In genomic region chr11:71458146-71459070, GRCh38 we compare ENCODE assay signal across 13 cellular contexts.
"Had no signal": no experiment of that assay in that cellular context is flagged by ENCODE, and none has a peak within 500 bp of the region (broad histone marks: within the 10 kb centered on the region; RNA-seq: fewer than 3 reads in every experiment).

No MANE protein-coding gene starts in this region.

- H3K27ac ChIP-seq: breast epithelium, lower lobe of right lung, suprapubic skin had no signal

- H3K9me3 Mint-ChIP-seq: activated CD4-positive, alpha-beta T cell treated with anti-CD3 and anti-CD28 coated beads, Interleukin-2, amount 10 ng/mL, durations not matched to agents 24 days and 14 days; activated naive CD8-positive, alpha-beta T cell treated with anti-CD3 and anti-CD28 coated beads, Interleukin-2, amount 10 ng/mL, durations not matched to agents 7 days and 5 days; activated T-helper 1 cell treated with anti-CD3 and anti-CD28 coated beads, Interleukin-12 subunit alpha, Interleukin-12 subunit beta, Interleukin-2, Interleukin-4 antibody, amounts not matched to agents 30 ng/mL and 10 ng/mL and 1 ng/mL, durations not matched to agents 14 hours and 24 hours and 36 hours had no signal

- H3K9me3 ChIP-seq: breast epithelium, lower lobe of right lung, suprapubic skin had no signal

- H3K4me3 ChIP-seq: breast epithelium, lower lobe of right lung, suprapubic skin had no signal

- H3K27me3 ChIP-seq: breast epithelium, suprapubic skin had no signal

- H3K27ac Mint-ChIP-seq: activated CD4-positive, alpha-beta T cell treated with anti-CD3 and anti-CD28 coated beads, Interleukin-2, amount 10 ng/mL, durations not matched to agents 24 days and 14 days; activated naive CD8-positive, alpha-beta T cell treated with anti-CD3 and anti-CD28 coated beads, Interleukin-2, amount 10 ng/mL, durations not matched to agents 7 days and 5 days; activated T-helper 1 cell treated with anti-CD3 and anti-CD28 coated beads, Interleukin-12 subunit alpha, Interleukin-12 subunit beta, Interleukin-2, Interleukin-4 antibody, amounts not matched to agents 30 ng/mL and 10 ng/mL and 1 ng/mL, durations not matched to agents 14 hours and 24 hours and 36 hours had no signal

- DNase-seq: activated CD4-positive, alpha-beta T cell treated with anti-CD3 and anti-CD28 coated beads, Interleukin-2, amount 10 ng/mL, durations not matched to agents 24 days and 14 days; activated CD4-positive, CD25-positive, alpha-beta regulatory T cell; activated naive CD8-positive, alpha-beta T cell treated with anti-CD3 and anti-CD28 coated beads, Interleukin-2, amount 10 ng/mL, durations not matched to agents 7 days and 5 days; anterior cingulate cortex; erythroblast; hippocampal formation; lower lobe of right lung; stimulated activated CD4-positive, alpha-beta T cell treated with anti-CD3 and anti-CD28 coated beads, Interleukin-15, amount 100 ng/mL, for 24 hours; stimulated activated CD4-positive, alpha-beta T cell treated with anti-CD3 and anti-CD28 coated beads, Interleukin-4, amount 100 ng/mL, for 24 hours; stimulated activated naive CD4-positive, alpha-beta T cell had no signal

- H3K4me1 ChIP-seq: breast epithelium had no signal

- H3K27me3 Mint-ChIP-seq: activated CD4-positive, alpha-beta T cell treated with anti-CD3 and anti-CD28 coated beads, Interleukin-2, amount 10 ng/mL, durations not matched to agents 24 days and 14 days; activated naive CD8-positive, alpha-beta T cell treated with anti-CD3 and anti-CD28 coated beads, Interleukin-2, amount 10 ng/mL, durations not matched to agents 7 days and 5 days had no signal

- ATAC-seq: lower lobe of right lung had no signal

- H3K4me3 Mint-ChIP-seq: activated CD4-positive, alpha-beta T cell treated with anti-CD3 and anti-CD28 coated beads, Interleukin-2, amount 10 ng/mL, durations not matched to agents 24 days and 14 days; activated naive CD8-positive, alpha-beta T cell treated with anti-CD3 and anti-CD28 coated beads, Interleukin-2, amount 10 ng/mL, durations not matched to agents 7 days and 5 days; activated T-helper 1 cell treated with anti-CD3 and anti-CD28 coated beads, Interleukin-12 subunit alpha, Interleukin-12 subunit beta, Interleukin-2, Interleukin-4 antibody, amounts not matched to agents 30 ng/mL and 10 ng/mL and 1 ng/mL, durations not matched to agents 14 hours and 24 hours and 36 hours had no signal
